16 cellular contexts compared by ENCODE assay signal in the genomic region with DNA sequence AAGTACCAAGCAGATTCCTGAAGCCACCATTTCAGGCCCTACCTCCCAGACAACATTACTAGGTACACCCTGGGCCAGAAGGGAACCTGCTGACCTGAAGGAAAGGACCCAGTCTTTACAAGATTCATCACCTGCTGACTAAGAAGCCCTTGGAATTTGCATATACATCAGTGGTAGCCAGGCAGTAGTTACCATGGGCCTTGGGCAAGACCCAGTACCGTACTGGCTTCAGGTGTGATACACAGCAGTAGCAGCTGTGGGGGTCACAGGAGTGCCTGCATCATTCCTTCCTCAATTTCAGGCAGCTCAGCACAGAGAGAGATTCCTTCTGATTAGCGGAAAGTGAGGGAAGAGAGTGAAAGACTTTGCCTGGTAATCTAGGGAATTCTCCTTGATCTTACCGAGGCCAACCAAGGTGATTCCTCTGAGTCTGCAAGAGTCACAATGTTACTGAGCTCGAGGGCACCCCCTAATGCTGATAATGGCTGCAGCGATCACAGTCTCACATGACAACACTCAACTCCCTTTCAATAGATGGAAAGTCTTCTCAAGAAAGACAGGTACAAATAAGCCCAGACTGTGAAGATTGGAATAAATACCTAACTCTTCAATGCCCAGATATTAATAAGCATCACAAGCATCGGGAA.
"Had no signal": no experiment of that assay in that cellular context is flagged by ENCODE, and none has a peak within 500 bp of the region (broad histone marks: within the 10 kb centered on the region; RNA-seq: fewer than 3 reads in every experiment).

No MANE protein-coding gene starts in this region.

- H3K36me3 ChIP-seq: esophagus muscularis mucosa, upper lobe of right lung had no signal

- H3K9me3 ChIP-seq: upper lobe of right lung had no signal

- H3K27ac ChIP-seq: esophagus muscularis mucosa, left ventricle myocardium inferior, upper lobe of right lung had no signal

- H3K4me3 Mint-ChIP-seq: activated B cell treated with CpG ODN at 0.5 μM for 24 hours; activated CD4-positive, alpha-beta T cell treated with anti-CD3 and anti-CD28 coated beads, Interleukin-2, amount 10 ng/mL, durations not matched to agents 24 days and 14 days; activated naive CD4-positive, alpha-beta T cell treated with anti-CD3 and anti-CD28 coated beads for 36 hours; activated T-helper 17 cell treated with anti-CD3 and anti-CD28 coated beads, Interleukin-2, amount 50 U/mL, for 72 hours; dendritic cell treated with granulocyte-macrophage colony-stimulating factor and Interleukin-4, amounts not matched to agents 40 ng/mL and 50 ng/mL, for 4 days; nephron; stimulated activated naive CD8-positive, alpha-beta T cell treated with anti-CD3 and anti-CD28 coated beads, Interleukin-15, Interleukin-2, amounts not matched to agents 100 ng/mL and 50 ng/mL, for 24 hours; T-cell had no signal

- DNase-seq: activated B cell treated with CpG ODN at 0.5 μM for 24 hours; activated CD4-positive, alpha-beta T cell treated with anti-CD3 and anti-CD28 coated beads, Interleukin-2, amount 10 ng/mL, durations not matched to agents 24 days and 14 days; activated naive CD4-positive, alpha-beta T cell treated with anti-CD3 and anti-CD28 coated beads for 36 hours; foreskin fibroblast; kidney; left ventricle myocardium inferior; mesenchymal stem cell; stimulated activated CD4-positive, alpha-beta T cell treated with anti-CD3 and anti-CD28 coated beads, Interleukin-4, amount 100 ng/mL, for 1 hour; stimulated activated CD8-positive, alpha-beta memory T cell treated with anti-CD3 and anti-CD28 coated beads, Interleukin-4, amount 100 ng/mL, for 48 hours; T-cell; upper lobe of right lung had no signal

- H3K27ac Mint-ChIP-seq: activated B cell treated with CpG ODN at 0.5 μM for 24 hours; activated CD4-positive, alpha-beta T cell treated with anti-CD3 and anti-CD28 coated beads, Interleukin-2, amount 10 ng/mL, durations not matched to agents 24 days and 14 days; activated naive CD4-positive, alpha-beta T cell treated with anti-CD3 and anti-CD28 coated beads for 36 hours; activated T-helper 17 cell treated with anti-CD3 and anti-CD28 coated beads, Interleukin-2, amount 50 U/mL, for 72 hours; dendritic cell treated with granulocyte-macrophage colony-stimulating factor and Interleukin-4, amounts not matched to agents 40 ng/mL and 50 ng/mL, for 4 days; nephron; stimulated activated naive CD8-positive, alpha-beta T cell treated with anti-CD3 and anti-CD28 coated beads, Interleukin-15, Interleukin-2, amounts not matched to agents 100 ng/mL and 50 ng/mL, for 24 hours; T-cell had no signal

- H3K4me1 ChIP-seq: esophagus muscularis mucosa, left ventricle myocardium inferior, upper lobe of right lung had no signal

- H3K4me1 Mint-ChIP-seq: activated B cell treated with CpG ODN at 0.5 μM for 24 hours; activated CD4-positive, alpha-beta T cell treated with anti-CD3 and anti-CD28 coated beads, Interleukin-2, amount 10 ng/mL, durations not matched to agents 24 days and 14 days; activated T-helper 17 cell treated with anti-CD3 and anti-CD28 coated beads, Interleukin-2, amount 50 U/mL, for 72 hours; nephron; T-cell had no signal

- H3K4me3 ChIP-seq: esophagus muscularis mucosa, left ventricle myocardium inferior, upper lobe of right lung had no signal

- H3K27me3 ChIP-seq: esophagus muscularis mucosa, upper lobe of right lung had no signal
